Comparison of ENCODE assay signal across 12 cellular contexts in the genomic region with DNA sequence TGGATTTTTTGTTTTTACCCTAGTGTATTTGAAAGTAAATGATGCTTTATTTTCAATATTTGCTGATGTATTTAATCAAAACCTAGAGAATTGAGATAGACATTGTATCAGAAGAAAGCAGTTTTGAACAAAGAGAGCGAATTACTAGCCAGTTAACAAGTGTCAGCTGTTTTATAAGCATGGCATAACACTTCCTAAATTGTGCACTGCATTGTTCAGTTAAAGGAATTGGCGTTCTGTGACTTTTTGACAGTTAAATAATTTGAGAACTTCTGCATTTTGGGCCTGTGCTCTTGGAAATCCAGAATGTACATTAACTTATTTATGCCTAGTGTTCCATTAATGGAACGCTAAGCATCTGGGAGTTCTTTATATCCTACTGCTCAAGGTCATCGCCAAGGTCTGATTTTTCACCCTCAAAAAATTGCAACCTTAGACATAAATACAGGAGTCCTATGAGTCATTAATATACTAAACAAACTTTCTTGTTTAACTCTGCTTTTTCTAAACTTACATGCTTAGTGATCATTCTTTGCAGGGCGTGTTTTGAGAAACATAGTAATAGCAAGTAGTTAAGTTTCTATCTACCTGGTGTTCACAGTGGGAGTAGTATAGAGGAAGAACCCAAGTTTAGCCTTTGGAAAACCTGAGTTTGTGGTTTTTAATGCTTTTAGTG. TPM values are rescaled to one million over a fixed set of nuclear protein-coding genes. Genes with fewer than 3 reads are reported as not detected.
DNase-seq lines count a peak whose midpoint lies in the region; ATAC-seq and TF ChIP-seq lines count a peak whose summit lies in the region.
"Had no signal": no experiment of that assay in that cellular context is flagged by ENCODE, and none has a peak within 500 bp of the region (broad histone marks: within the 10 kb centered on the region; RNA-seq: fewer than 3 reads in every experiment).

No MANE protein-coding gene starts in this region.

- H3K27ac Mint-ChIP-seq in chondrocyte (ENCODE audit: unreplicated experiment) (peak overlapping the region; percentile 27), osteocyte (ENCODE audit: unreplicated experiment) (peak overlapping the region; percentile 21)

- no peak overlapping the region for H3K4me3 ChIP-seq in NB4 (ENCODE audit: low read depth, low read length)
- H3K4me3 ChIP-seq: coronary artery had no signal

- peak; percentile 41 for DNase-seq in SIG-M5 treated with dmso at 0.1 percent for 504 hours (lab: John Stamatoyannopoulos, UW; ENCODE audit: unreplicated experiment)
- DNase-seq in SIG-M5 (lab: John Stamatoyannopoulos, UW), result no peak
- DNase-seq in NB4 (ENCODE audit: low read depth), result peak; percentile 59
- DNase-seq in chondrocyte (ENCODE audit: low spot score), result no peak
- DNase-seq in osteocyte (ENCODE audit: extremely low spot score, unreplicated experiment), result no peak
- DNase-seq in 8988T, result no peak
- DNase-seq in ureter (ENCODE audit: low spot score), result no peak
- DNase-seq: activated CD4-positive, alpha-beta T cell treated with anti-CD3 and anti-CD28 coated beads, Interleukin-2, amount 50 U/mL, for 4 hours; NCI-H2171; NCI-H82 had no signal

- H3K36me3 Mint-ChIP-seq in chondrocyte (ENCODE audit: low read depth) (peaks cover 2% of the 10 kb centered on the region), osteocyte (ENCODE audit: unreplicated experiment) (peaks cover 3% of the 10 kb centered on the region)

- ATAC-seq in HG02588 (IDR thresholded peaks at IDR 0.05; ENCODE audit: unreplicated experiment), result no peak

- TF ChIP-seq POLR2A in NB4 (IDR thresholded peaks at IDR 0.05; ENCODE audit: extremely low read depth, insufficient read length), result no peak

- H3K4me3 Mint-ChIP-seq in chondrocyte (ENCODE audit: unreplicated experiment), result no peak overlapping the region
- H3K4me3 Mint-ChIP-seq in osteocyte (ENCODE audit: unreplicated experiment), result no peak overlapping the region

- H3K4me1 Mint-ChIP-seq in chondrocyte (ENCODE audit: low read depth) (peaks cover 72% of the 10 kb centered on the region), osteocyte (ENCODE audit: unreplicated experiment) (peaks cover 56% of the 10 kb centered on the region)

- H3K27me3 Mint-ChIP-seq in chondrocyte (ENCODE audit: low read depth) (no peaks in the 10 kb centered on the region), osteocyte (ENCODE audit: unreplicated experiment) (no peaks in the 10 kb centered on the region)

- H3K9me3 Mint-ChIP-seq in chondrocyte (ENCODE audit: low read depth) (peaks cover 5% of the 10 kb centered on the region), osteocyte (ENCODE audit: unreplicated experiment) (peaks cover 8% of the 10 kb centered on the region)

- no peak for TF ChIP-seq CTCF in NB4 (IDR thresholded peaks at IDR 0.05; ENCODE audit: low read depth, low read length)
- TF ChIP-seq CTCF in chondrocyte (IDR thresholded peaks at IDR 0.05), result no peak
- no peak for TF ChIP-seq CTCF in osteocyte (IDR thresholded peaks at IDR 0.05)

RNA-seq across cellular contexts. Expression of gene RASA1, which starts 31.1 kb away (rescaled TPM):
- 35.0 to 38.9 TPM (median 38.3 TPM) in 3 replicates for total RNA-seq in chondrocyte
- 29.3 and 32.1 TPM in 2 replicates for total RNA-seq in osteocyte
- 37.9 TPM for total RNA-seq in ureter

Comparison
In these comparisons a context has a peak if more than half of its experiments do, and no peak if none do; other contexts are left out.
1. DNase-seq: peak in SIG-M5 treated with dmso at 0.1 percent for 504 hours (single experiment) and NB4 (single experiment); none in SIG-M5 (single experiment), chondrocyte (single experiment), osteocyte (single experiment), 8988T (single experiment) and ureter (single experiment).